11 cellular contexts compared by ENCODE assay signal in the genomic region with DNA sequence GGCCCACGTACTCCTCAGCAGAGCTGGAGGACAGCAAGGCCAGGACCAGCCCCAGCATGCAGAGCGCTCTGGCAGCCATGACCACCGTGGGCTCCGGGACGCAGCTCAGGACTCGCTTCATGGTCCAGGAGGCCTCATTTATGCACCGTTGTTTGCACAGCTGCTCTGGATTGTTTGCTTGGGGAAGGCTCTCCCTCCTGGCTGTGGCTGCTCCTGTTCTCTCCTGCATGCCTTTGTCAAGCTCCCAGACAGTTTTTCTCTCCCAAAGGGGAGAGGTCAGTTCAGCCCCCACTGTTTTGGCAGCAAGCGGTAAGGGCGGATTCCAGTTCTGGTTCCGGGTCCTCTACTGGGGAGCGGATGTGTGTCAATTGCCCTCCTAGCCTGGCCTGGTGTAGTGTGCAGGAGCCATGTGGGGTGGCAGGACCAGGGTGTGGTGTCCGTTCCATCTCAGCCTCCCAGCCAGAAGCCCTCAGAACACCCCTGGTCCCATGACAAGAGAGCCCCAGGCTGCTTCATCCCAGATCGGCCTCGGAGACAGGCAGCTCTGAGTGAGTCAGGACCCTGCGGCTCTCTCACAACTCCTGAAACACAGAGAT. TPM values are rescaled to one million over a fixed set of nuclear protein-coding genes. Genes with fewer than 3 reads are reported as not detected.
DNase-seq lines count a peak whose midpoint lies in the region; ATAC-seq and TF ChIP-seq lines count a peak whose summit lies in the region.
"Had no signal": no experiment of that assay in that cellular context is flagged by ENCODE, and none has a peak within 500 bp of the region (broad histone marks: within the 10 kb centered on the region; RNA-seq: fewer than 3 reads in every experiment).

A gene with protein sequence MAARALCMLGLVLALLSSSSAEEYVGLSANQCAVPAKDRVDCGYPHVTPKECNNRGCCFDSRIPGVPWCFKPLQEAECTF (minus strand): TSS at position 114 of the 596 bp plus-strand sequence. CDS start 35 bp downstream, at position 79.

- no peak within 1 kb of the TSS for H3K27ac ChIP-seq in PC-3 (ENCODE audit: low read length)
- peak within 1 kb of the TSS in 1 of 5 donors; percentile 8 for H3K27ac ChIP-seq in stomach
- H3K27ac ChIP-seq in psoas muscle, result no peak within 1 kb of the TSS

- no peaks in the 10 kb centered on the region for H3K9me2 ChIP-seq in PC-3 (replicated peaks; ENCODE audit: low read length)

- H3K4me3 ChIP-seq in PC-3 (ENCODE audit: low read length), result no peak within 1 kb of the TSS
- no peak within 1 kb of the TSS for H3K4me3 ChIP-seq in stomach
- no peak within 1 kb of the TSS for H3K4me3 ChIP-seq in psoas muscle

- TF ChIP-seq CTCF in PC-3 (conservative IDR thresholded peaks at IDR 0.05; ENCODE audit: low read depth, low read length) (no peak), stomach (IDR thresholded peaks at IDR 0.05) (no peak), psoas muscle (IDR thresholded peaks at IDR 0.05) (no peak)

- DNase-seq in NCI-H1436 (lab: John Stamatoyannopoulos, UW) (peak; percentile 48), NCI-H1436 treated with DMSO at 0.1 percent for 48 hours (lab: John Stamatoyannopoulos, UW) (no peak), PC-3 (peak; percentile 25), iris pigment epithelial cell (ENCODE audit: low read depth) (peak; percentile 2), stomach (peak; percentile 64), psoas muscle (no peak), 8988T (no peak)
- DNase-seq: activated CD4-positive, alpha-beta T cell treated with anti-CD3 and anti-CD28 coated beads for 4 hours; midbrain had no signal

- H3K4me2 ChIP-seq in PC-3 (ENCODE audit: low read length), result no peak within 1 kb of the TSS

- no peaks in the 10 kb centered on the region for H4K20me1 ChIP-seq in PC-3 (ENCODE audit: low read length)

- no peaks in the 10 kb centered on the region for H3K79me2 ChIP-seq in PC-3 (ENCODE audit: low read length)

- H3K9ac ChIP-seq in PC-3 (ENCODE audit: low read length), result no peak within 1 kb of the TSS

- intact Hi-C loops in PC-3 (cut with micrococcal nuclease) (no loop called here), stomach (cut with DNase I; ENCODE audit: low total_unique reads) (no loop called here), psoas muscle (cut with DNase I) (no loop called here)

- ATAC-seq in PC-3, result peak; percentile 66
- ATAC-seq in psoas muscle, result no peak
- ATAC-seq in HG03442 (IDR thresholded peaks at IDR 0.05; ENCODE audit: unreplicated experiment), result no peak

- H3K27me3 ChIP-seq in PC-3 (ENCODE audit: low read length) (no peaks in the 10 kb centered on the region), stomach (peaks cover 0 to 35% (median 0%) of the 10 kb centered on the region in 3 donors), psoas muscle (ENCODE audit: insufficient read depth in 3 of 3, low read length in 2 of 3) (peaks cover 0 to 11% (median 1%) of the 10 kb centered on the region in 3 donors)

- CTCF ChIA-PET in PC-3 (lab: Charles Lee), result no interaction called here

- H3K9me3 ChIP-seq in PC-3 (ENCODE audit: low read length), result no peaks in the 10 kb centered on the region
- H3K9me3 ChIP-seq in stomach, result no peaks in the 10 kb centered on the region
- no peaks in the 10 kb centered on the region for H3K9me3 ChIP-seq in psoas muscle

- H3K36me3 ChIP-seq in PC-3 (ENCODE audit: low read depth, low read length) (no peaks in the 10 kb centered on the region), stomach (no peaks in the 10 kb centered on the region), psoas muscle (ENCODE audit: insufficient read depth in 1 of 2, low read depth in 1 of 2) (no peaks in the 10 kb centered on the region)

- no TSS peak for BruUV-seq in PC-3 (replicated peaks; lab: Mats Ljungman, UMichigan)

- 43 to 61% (median 55%) methylated on average over 9 to 15 of the region's 15 CpGs for WGBS in stomach, 5 donors
- 70 to 78% (median 72%) methylated on average over 15 of the region's 15 CpGs for WGBS in psoas muscle, 3 donors

- no peak for TF ChIP-seq POLR2A in stomach (IDR thresholded peaks at IDR 0.05)

- no peak within 1 kb of the TSS for H2AFZ ChIP-seq in PC-3 (ENCODE audit: low read length)

- H3F3A ChIP-seq in PC-3 (ENCODE audit: low read length, unreplicated experiment), result no peaks in the 10 kb centered on the region

- POLR2A ChIA-PET in PC-3 (lab: Charles Lee; ENCODE audit: unreplicated experiment), result interaction anchor here (0.5 kb wide), 1 partner anchor 814 kb away, joined by 9 read pairs; no protein-coding TSS in a partner anchor

- H3K4me1 ChIP-seq in PC-3 (ENCODE audit: insufficient read depth, low read length) (no peaks in the 10 kb centered on the region), stomach (peaks cover 9 to 33% (median 26%) of the 10 kb centered on the region in 4 donors), psoas muscle (no peaks in the 10 kb centered on the region)

- TF ChIP-seq EP300 in stomach (IDR thresholded peaks at IDR 0.05), result no peak

RNA-seq across cellular contexts. Expression of the gene that starts here (rescaled TPM):
- total RNA-seq in PC-3 (2014; rRNA removed) (2.8 and 9.1 TPM in 2 replicates), stomach (100 to 1,000 TPM in 2 of 5 donors, 10 to 100 TPM in 2, 1 to 10 TPM in 1; 2.0 to 488 (median 49.6) TPM), psoas muscle (1 to 10 TPM; 1.1 to 3.0 (median 2.3) TPM)
- polyA plus RNA-seq in stomach (10 to 100 TPM in 2 of 3 donors, 1 to 10 TPM in 1; 7.1 to 27.8 (median 26.8) TPM), psoas muscle (1 to 10 TPM in 2 of 3 donors, under 1 TPM in 1; 0.92 to 3.3 (median 2.1) TPM)
- total RNA-seq: NCI-H460 had no signal

Comparison
In these comparisons a context has a peak if more than half of its experiments do, and no peak if none do; other contexts are left out.
1. DNase-seq: peak in NCI-H1436 (single experiment), PC-3 (single experiment), iris pigment epithelial cell (single experiment) and stomach (single experiment); none in NCI-H1436 treated with DMSO at 0.1 percent for 48 hours (single experiment), psoas muscle (0 of 2) and 8988T (single experiment).